In genomic region chr7:51369746-51370145, GRCh38 we compare ENCODE assay signal across 9 cellular contexts. TPM values are rescaled to one million over a fixed set of nuclear protein-coding genes. Genes with fewer than 3 reads are reported as not detected.
DNase-seq lines count a peak whose midpoint lies in the region; ATAC-seq and TF ChIP-seq lines count a peak whose summit lies in the region.
"Had no signal": no experiment of that assay in that cellular context is flagged by ENCODE, and none has a peak within 500 bp of the region (broad histone marks: within the 10 kb centered on the region; RNA-seq: fewer than 3 reads in every experiment).

No MANE protein-coding gene starts in this region.

- no peaks in the 10 kb centered on the region for H3K36me3 ChIP-seq in GM06990 (ENCODE audit: control insufficient read depth, insufficient read depth, low read length)

- no peaks in the 10 kb centered on the region for H3K27me3 ChIP-seq in GM06990 (replicated peaks; ENCODE audit: control insufficient read depth, insufficient read depth, low read length)

- no peaks in the 10 kb centered on the region for H3K4me1 Mint-ChIP-seq in HFFc6 (ENCODE audit: low read depth)

- no peak overlapping the region for H3K4me3 Mint-ChIP-seq in HFFc6

- H3K9me3 Mint-ChIP-seq in HFFc6 = no peaks in the 10 kb centered on the region

- no peak overlapping the region for H3K27ac Mint-ChIP-seq in HFFc6

- ATAC-seq in GM19455 (IDR thresholded peaks at IDR 0.05; ENCODE audit: unreplicated experiment) = no peak

- DNase-seq in GM06990 (ENCODE audit: extremely low read depth, insufficient read length) (no peak), HFFc6 (no peak), astrocyte of the hippocampus (ENCODE audit: low read depth, low spot score) (peak; percentile 27), myocyte (ENCODE audit: low read depth) (peak; percentile 30), NK-92 (lab: John Stamatoyannopoulos, UW; ENCODE audit: unreplicated experiment) (no peak), putamen (ENCODE audit: low spot score) (no peak)
- DNase-seq in activated CD4-positive, alpha-beta T cell treated with anti-CD3 and anti-CD28 coated beads, Interleukin-2, amount 50 U/mL, for 4 hours = no peak
- DNase-seq: T-helper 9 cell had no signal

- no peak overlapping the region for H3K4me3 ChIP-seq in GM06990 (replicated peaks; ENCODE audit: low read depth, low read length)

- H3K36me3 Mint-ChIP-seq in HFFc6 (ENCODE audit: low read depth) = no peaks in the 10 kb centered on the region

- H3K27me3 Mint-ChIP-seq in HFFc6 (ENCODE audit: insufficient read depth) = peaks cover 5% of the 10 kb centered on the region; the same call in 1 of the 2 replicates

- peak; percentile 53 for TF ChIP-seq CTCF in GM06990 (IDR thresholded peaks at IDR 0.05; ENCODE audit: insufficient read depth, low read length, poor library complexity, severe bottlenecking)
- peak; percentile 53 for TF ChIP-seq CTCF in HFFc6 (IDR thresholded peaks at IDR 0.05)

RNA-seq across cellular contexts. Expression of gene COBL, which starts 53.1 kb away (rescaled TPM):
- not detected for total RNA-seq in HFFc6 (2021; fragmentation: NEBNext Ultra II Directional; extraction: Animal tissue kit (Norgen Biotek cat#: 25700))
- 52.6 and 59.9 TPM in 2 replicates for total RNA-seq in myocyte
- polyA plus RNA-seq in myocyte (2012) = 27.4 TPM

Comparison
In these comparisons a context has a peak if more than half of its experiments do, and no peak if none do; other contexts are left out.
1. DNase-seq: peak in astrocyte of the hippocampus (single experiment) and myocyte (single experiment); none in GM06990 (single experiment), HFFc6 (single experiment), NK-92 (single experiment), putamen (single experiment) and activated CD4-positive, alpha-beta T cell treated with anti-CD3 and anti-CD28 coated beads, Interleukin-2, amount 50 U/mL, for 4 hours (0 of 2).
2. RNA of gene COBL, which starts 53.1 kb away (total RNA-seq): 52.6 to 59.9 TPM in myocyte; not detected in HFFc6; every median in the first group is over 10 times any median in the second.